ENCODE assay signal across 12 cellular contexts in genomic region chr1:204295666-204296065, GRCh38.
DNase-seq lines count a peak whose midpoint lies in the region; ATAC-seq and TF ChIP-seq lines count a peak whose summit lies in the region.
"Had no signal": no experiment of that assay in that cellular context is flagged by ENCODE, and none has a peak within 500 bp of the region (broad histone marks: within the 10 kb centered on the region; RNA-seq: fewer than 3 reads in every experiment).

No MANE protein-coding gene starts in this region.

- ATAC-seq in effector memory CD8-positive, alpha-beta T cell (replicated peaks) = no peak

- POLR2A ChIA-PET in Caco-2 (lab: Charles Lee) = no interaction called here

- H3K4me1 ChIP-seq in Caco-2 (peaks cover 36% of the 10 kb centered on the region), neuronal stem cell (ENCODE audit: control insufficient read depth in 2 of 2, insufficient read depth in 1 of 2, low read depth in 1 of 2, low read length in 2 of 2) (peaks cover 9 to 20% of the 10 kb centered on the region in 2 donors)

- no peak overlapping the region for H3K4me3 ChIP-seq in Caco-2 (ENCODE audit: low read depth, low read length)
- H3K4me3 ChIP-seq in fibroblast of the aortic adventitia (ENCODE audit: low read depth, low read length) = no peak overlapping the region
- no peak overlapping the region for H3K4me3 ChIP-seq in neuronal stem cell (ENCODE audit: low read length in 2 of 2)

- TF ChIP-seq CTCF in Caco-2 (IDR thresholded peaks at IDR 0.05; ENCODE audit: insufficient read depth in 1 of 2, low read depth in 1 of 2, low read length in 1 of 2, severe bottlenecking in 1 of 2, unreplicated experiment in 1 of 2) = no peak
- TF ChIP-seq CTCF in fibroblast of the aortic adventitia (IDR thresholded peaks at IDR 0.05; ENCODE audit: insufficient read depth, low read length) = no peak

- DNase-seq in Caco-2 (peak; percentile 41 to 52), M059J (ENCODE audit: low read depth) (peak; percentile 92), fibroblast of the aortic adventitia (ENCODE audit: low read depth) (peak; percentile 25), neuronal stem cell (ENCODE audit: low spot score) (no peak), NCI-H2227 treated with DMSO at 0.1 percent for 48 hours (lab: John Stamatoyannopoulos, UW) (no peak), LoVo (ENCODE audit: low spot score) (no peak)
- no peak for DNase-seq in effector memory CD8-positive, alpha-beta T cell
- no peak for DNase-seq in activated CD4-positive, alpha-beta T cell treated with anti-CD3 and anti-CD28 coated beads, Interleukin-2, amount 50 U/mL, for 4 hours
- DNase-seq: activated CD8-positive, alpha-beta memory T cell treated with anti-CD3 and anti-CD28 coated beads for 24 hours; DMS 273 treated with DMSO at 0.1 percent for 48 hours; erythroblast; KG1 had no signal

- no peak overlapping the region for H2AK5ac ChIP-seq in neuronal stem cell (ENCODE audit: low read depth, low read length)

- H3K14ac ChIP-seq in neuronal stem cell (ENCODE audit: low read length) = no peak overlapping the region

- no peaks in the 10 kb centered on the region for H3K9me3 Mint-ChIP-seq in Caco-2 (ENCODE audit: unreplicated experiment)
- H3K9me3 Mint-ChIP-seq in effector memory CD8-positive, alpha-beta T cell = no peaks in the 10 kb centered on the region

- no peaks in the 10 kb centered on the region for H3K27me3 Mint-ChIP-seq in Caco-2 (ENCODE audit: insufficient read depth, unreplicated experiment)
- H3K27me3 Mint-ChIP-seq in effector memory CD8-positive, alpha-beta T cell = peaks cover 56 to 71% of the 10 kb centered on the region in 2 donors

- CTCF ChIA-PET in Caco-2 (lab: Charles Lee) = interaction anchor here (0.7 to 1.5 kb wide), 3 partner anchors 8 to 934 kb away, joined by 3 read pairs; partner anchors contain the start of gene GOLT1A

- H3K9ac ChIP-seq in neuronal stem cell (ENCODE audit: low read depth, low read length, poor library complexity) = no peak overlapping the region

- intact Hi-C loops in Caco-2 (cut with micrococcal nuclease; ENCODE audit: unreplicated experiment) = loop anchor here (1.0 kb wide), 1 partner anchor 8 kb away; no protein-coding TSS in a partner anchor

- H3K27ac ChIP-seq in neuronal stem cell (replicated peaks; ENCODE audit: low read length) = no peak overlapping the region

- no peak overlapping the region for H4K91ac ChIP-seq in neuronal stem cell (ENCODE audit: low read depth, low read length, poor library complexity)

- no peak overlapping the region for H2BK5ac ChIP-seq in neuronal stem cell (ENCODE audit: low read length)

- H3K4me2 ChIP-seq in neuronal stem cell (ENCODE audit: insufficient read depth, low read length, poor library complexity, severe bottlenecking) = no peak overlapping the region

- H3K79me1 ChIP-seq in neuronal stem cell (ENCODE audit: low read depth, low read length) = no peaks in the 10 kb centered on the region

- BruUV-seq in Caco-2 (replicated peaks; lab: Mats Ljungman, UMichigan) = no TSS peak

- no peak overlapping the region for H2BK12ac ChIP-seq in neuronal stem cell (ENCODE audit: low read length)

- peaks cover 18% of the 10 kb centered on the region for H3K4me1 Mint-ChIP-seq in Caco-2 (ENCODE audit: low read depth, unreplicated experiment)
- peaks cover 0 to 3% of the 10 kb centered on the region in 2 donors for H3K4me1 Mint-ChIP-seq in effector memory CD8-positive, alpha-beta T cell (ENCODE audit: low read depth in 2 of 2)

- peak overlapping the region; percentile 67 for H3K18ac ChIP-seq in neuronal stem cell (ENCODE audit: low read length)

- H2AFZ ChIP-seq in neuronal stem cell (ENCODE audit: low read length) = no peak overlapping the region

- H3K4ac ChIP-seq in neuronal stem cell (ENCODE audit: low read length) = no peak overlapping the region

- no peaks in the 10 kb centered on the region for H3K36me3 Mint-ChIP-seq in Caco-2 (ENCODE audit: insufficient read depth, unreplicated experiment)
- H3K36me3 Mint-ChIP-seq in effector memory CD8-positive, alpha-beta T cell (ENCODE audit: insufficient read depth) = peaks cover 3% of the 10 kb centered on the region

- no peaks in the 10 kb centered on the region for H3K36me3 ChIP-seq in Caco-2 (ENCODE audit: control insufficient read depth, insufficient read depth, low read length)
- no peaks in the 10 kb centered on the region for H3K36me3 ChIP-seq in neuronal stem cell (replicated peaks in 1 of 2; ENCODE audit: control insufficient read depth in 2 of 2, insufficient read depth in 2 of 2, low read length in 2 of 2)

- no peak overlapping the region for H2BK15ac ChIP-seq in neuronal stem cell (ENCODE audit: low read length)

- no peak overlapping the region for H3K23ac ChIP-seq in neuronal stem cell (ENCODE audit: low read depth, low read length, poor library complexity)

- peak overlapping the region; percentile 12 for H3K4me3 Mint-ChIP-seq in Caco-2 (ENCODE audit: unreplicated experiment)
- H3K4me3 Mint-ChIP-seq in effector memory CD8-positive, alpha-beta T cell = no peak overlapping the region

- H4K8ac ChIP-seq in neuronal stem cell (ENCODE audit: low read depth, low read length) = no peak overlapping the region

- H3K9me3 ChIP-seq in Caco-2 (no peaks in the 10 kb centered on the region), neuronal stem cell (replicated peaks in 1 of 2; ENCODE audit: control insufficient read depth in 2 of 2, insufficient read depth in 1 of 2, low read depth in 1 of 2, low read length in 2 of 2) (no peaks in the 10 kb centered on the region)

- H2BK120ac ChIP-seq in neuronal stem cell (ENCODE audit: low read depth, low read length) = no peak overlapping the region

- peak overlapping the region; percentile 62 for H3K27ac Mint-ChIP-seq in Caco-2 (ENCODE audit: unreplicated experiment)
- no peak overlapping the region for H3K27ac Mint-ChIP-seq in effector memory CD8-positive, alpha-beta T cell

- H3K27me3 ChIP-seq in Caco-2 (replicated peaks; ENCODE audit: control insufficient read depth, insufficient read depth, low read length) = no peaks in the 10 kb centered on the region
- no peaks in the 10 kb centered on the region for H3K27me3 ChIP-seq in neuronal stem cell (ENCODE audit: control insufficient read depth in 3 of 3, insufficient read depth in 3 of 3, low read depth in 1 of 3, low read length in 3 of 3)

- no CpG with 5 or more reads among the region's 10 CpGs for WGBS in neuronal stem cell (ENCODE audit: extremely low coverage in 2 of 2, insufficient read length in 2 of 2, insufficient replicate concordance in 1 of 2), 2 donors

Comparison
In these comparisons a context has a peak if more than half of its experiments do, and no peak if none do; other contexts are left out.
1. DNase-seq: peak in Caco-2 (2 of 2), M059J (single experiment) and fibroblast of the aortic adventitia (single experiment); none in neuronal stem cell (single experiment), effector memory CD8-positive, alpha-beta T cell (0 of 3), NCI-H2227 treated with DMSO at 0.1 percent for 48 hours (single experiment), activated CD4-positive, alpha-beta T cell treated with anti-CD3 and anti-CD28 coated beads, Interleukin-2, amount 50 U/mL, for 4 hours (0 of 2) and LoVo (single experiment).